16 cellular contexts compared by ENCODE assay signal in the genomic region with DNA sequence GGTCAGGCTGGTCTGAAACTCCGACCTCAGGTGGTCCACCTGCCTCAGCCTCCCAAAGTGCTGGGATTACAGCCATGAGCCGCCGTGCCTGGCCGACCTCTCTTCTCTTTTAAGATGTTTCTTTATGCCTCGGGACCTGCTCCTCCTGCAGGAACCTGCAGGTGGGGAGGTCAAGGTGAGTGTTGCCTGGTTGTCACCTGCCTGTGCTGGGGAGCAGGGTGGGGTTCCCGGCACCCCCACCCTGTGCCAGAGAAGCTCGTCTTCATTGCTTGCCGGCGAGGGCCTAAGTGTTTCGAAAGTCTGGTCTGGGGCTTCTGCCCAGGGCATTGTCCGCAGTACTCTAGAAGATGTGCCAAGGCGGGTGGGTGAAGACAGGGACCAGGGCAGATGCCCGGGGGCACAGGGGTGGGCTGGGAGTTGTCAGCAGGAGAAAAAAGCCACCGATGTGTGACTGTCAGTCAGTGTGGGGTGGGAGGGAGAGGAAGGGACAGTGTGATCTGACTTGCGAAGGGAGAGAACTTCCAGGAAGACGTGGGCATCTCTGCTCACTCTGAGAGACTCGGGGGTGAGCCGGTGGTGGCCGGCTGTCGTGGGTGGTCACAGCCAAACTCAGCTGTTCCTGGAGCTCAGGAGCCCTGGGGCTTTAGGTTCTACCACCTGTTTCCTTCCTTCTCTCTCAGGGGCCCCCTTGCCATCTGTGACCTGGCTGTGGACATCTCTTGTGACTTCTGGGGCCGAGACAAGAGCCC. TPM values are rescaled to one million over a fixed set of nuclear protein-coding genes. Genes with fewer than 3 reads are reported as not detected.
DNase-seq lines count a peak whose midpoint lies in the region; ATAC-seq, FAIRE-seq and TF ChIP-seq lines count a peak whose summit lies in the region.
"Had no signal": no experiment of that assay in that cellular context is flagged by ENCODE, and none has a peak within 500 bp of the region (broad histone marks: within the 10 kb centered on the region; RNA-seq: fewer than 3 reads in every experiment).

No MANE protein-coding gene starts in this region.

- H3K9me3 ChIP-seq in HEK293 (ENCODE audit: control insufficient read depth, insufficient read depth, low read depth, low read length) (no peaks in the 10 kb centered on the region), hepatocyte (ENCODE audit: low read depth) (no peaks in the 10 kb centered on the region)

- POLR2A ChIA-PET in HEK293 (lab: Yijun Ruan, JAX), result interaction anchor here (0.7 to 1.3 kb wide), 2 partner anchors 8 to 28 kb away, joined by 4 to 7 read pairs; no protein-coding TSS in a partner anchor

- no peak overlapping the region for H3K4me3 Mint-ChIP-seq in stimulated activated effector memory CD8-positive, alpha-beta T cell treated with anti-CD3 and anti-CD28 coated beads, Interleukin-12 subunit alpha, Interleukin-12 subunit beta, amount 100 ng/mL, for 72 hours
- H3K4me3 Mint-ChIP-seq: T-helper 17 cell had no signal

- H3K27ac Mint-ChIP-seq in stimulated activated effector memory CD8-positive, alpha-beta T cell treated with anti-CD3 and anti-CD28 coated beads, Interleukin-12 subunit alpha, Interleukin-12 subunit beta, amount 100 ng/mL, for 72 hours, result peak overlapping the region; percentile 63
- H3K27ac Mint-ChIP-seq: T-helper 17 cell had no signal

- no peaks in the 10 kb centered on the region for H3K4me1 ChIP-seq in HEK293 (ENCODE audit: control insufficient read depth, insufficient read depth, low read length)
- H3K4me1 ChIP-seq in hepatocyte (ENCODE audit: insufficient read depth), result no peaks in the 10 kb centered on the region
- H3K4me1 ChIP-seq: parathyroid adenoma had no signal

- H3K27ac ChIP-seq in HEK293 (ENCODE audit: extremely low read depth, low read depth, low read length), result no peak overlapping the region
- peak overlapping the region; percentile 82 for H3K27ac ChIP-seq in brain microvascular endothelial cell
- peak overlapping the region; percentile 34 for H3K27ac ChIP-seq in hepatocyte
- H3K27ac ChIP-seq: parathyroid adenoma, PC-9 had no signal

- in situ Hi-C loops in brain microvascular endothelial cell (cut with HindIII; ENCODE audit: low pct_ligation_motif_present, low sequenced_read_pairs), result no loop called here

- no peaks in the 10 kb centered on the region for H3K27me3 ChIP-seq in brain microvascular endothelial cell (replicated peaks)
- no peaks in the 10 kb centered on the region for H3K27me3 ChIP-seq in hepatocyte

- CTCF ChIA-PET in HEK293 (lab: Yijun Ruan, JAX), result interaction anchor here (0.6 to 6.9 kb wide), 2 partner anchors 9 to 69 kb away, joined by 3 to 46 read pairs; no protein-coding TSS in a partner anchor

- ATAC-seq in stimulated activated effector memory CD8-positive, alpha-beta T cell treated with anti-CD3 and anti-CD28 coated beads, Interleukin-12 subunit alpha, Interleukin-12 subunit beta, amount 100 ng/mL, for 72 hours, result no peak
- ATAC-seq: T-helper 17 cell had no signal

- FAIRE-seq in H54 (lab: Jason Lieb, UNC), result no peak
- FAIRE-seq: urothelium cell line had no signal

- H3K4me3 ChIP-seq in HEK293 (ENCODE audit: low read depth, low read length) (no peak overlapping the region), brain microvascular endothelial cell (ENCODE audit: low read depth, low read length) (no peak overlapping the region), hepatocyte (no peak overlapping the region)
- H3K4me3 ChIP-seq: PC-9 had no signal

- no peak for TF ChIP-seq CTCF in HEK293 (tag by site-specific recombination; IDR thresholded peaks at IDR 0.05)
- no peak for TF ChIP-seq CTCF in brain microvascular endothelial cell (IDR thresholded peaks at IDR 0.05; ENCODE audit: low read depth, low read length, missing control alignments)
- TF ChIP-seq CTCF in hepatocyte (IDR thresholded peaks at IDR 0.05; ENCODE audit: poor library complexity), result no peak

- no peak overlapping the region for H2AFZ ChIP-seq in hepatocyte
- H2AFZ ChIP-seq: parathyroid adenoma, PC-9 had no signal

- H3K4me2 ChIP-seq in hepatocyte, result no peak overlapping the region
- H3K4me2 ChIP-seq: PC-9 had no signal

- peaks cover 19% of the 10 kb centered on the region for H3K4me1 Mint-ChIP-seq in stimulated activated effector memory CD8-positive, alpha-beta T cell treated with anti-CD3 and anti-CD28 coated beads, Interleukin-12 subunit alpha, Interleukin-12 subunit beta, amount 100 ng/mL, for 72 hours

- DNase-seq in brain microvascular endothelial cell, result no peak
- DNase-seq in hepatocyte (ENCODE audit: low spot score), result no peak
- no peak for DNase-seq in stimulated activated effector memory CD8-positive, alpha-beta T cell treated with anti-CD3 and anti-CD28 coated beads, Interleukin-12 subunit alpha, Interleukin-12 subunit beta, amount 100 ng/mL, for 72 hours (ENCODE audit: low spot score in 2 of 2)
- no peak for DNase-seq in DMS114 treated with DMSO at 0.1 percent for 48 hours (lab: John Stamatoyannopoulos, UW; ENCODE audit: unreplicated experiment)
- no peak for DNase-seq in inferior parietal cortex (ENCODE audit: extremely low spot score)
- DNase-seq in H54 (ENCODE audit: insufficient read length, low spot score), result no peak
- DNase-seq in activated CD8-positive, alpha-beta memory T cell treated with anti-CD3 and anti-CD28 coated beads, Interleukin-2, amount 50 U/mL, for 4 hours, result no peak
- DNase-seq: activated CD4-positive, alpha-beta T cell treated with anti-CD3 and anti-CD28 coated beads, Interleukin-2, amount 50 U/mL, for 4 hours; activated gamma-delta T cell treated with Interleukin-2 at 50 U/mL for 16 hours; central memory CD4-positive, alpha-beta T cell; erythroblast; PC-9; T-helper 17 cell had no signal

- H3K79me2 ChIP-seq in hepatocyte, result peaks cover 38% of the 10 kb centered on the region
- H3K79me2 ChIP-seq: parathyroid adenoma had no signal

- H3K9me2 ChIP-seq in hepatocyte (replicated peaks; ENCODE audit: insufficient read depth), result no peaks in the 10 kb centered on the region

- H4K20me1 ChIP-seq in hepatocyte (ENCODE audit: insufficient read depth, poor library complexity, severe bottlenecking), result no peaks in the 10 kb centered on the region

- 92% methylated on average over 19 of the region's 21 CpGs for WGBS in hepatocyte (ENCODE audit: low lambda C conversion rate, missing lambda C conversion rate)

- no peaks in the 10 kb centered on the region for H3K9me3 Mint-ChIP-seq in stimulated activated effector memory CD8-positive, alpha-beta T cell treated with anti-CD3 and anti-CD28 coated beads, Interleukin-12 subunit alpha, Interleukin-12 subunit beta, amount 100 ng/mL, for 72 hours

- no peak for TF ChIP-seq POLR2A in H54 (IDR thresholded peaks at IDR 0.05; ENCODE audit: low read depth, low read length)

- H3K36me3 Mint-ChIP-seq in stimulated activated effector memory CD8-positive, alpha-beta T cell treated with anti-CD3 and anti-CD28 coated beads, Interleukin-12 subunit alpha, Interleukin-12 subunit beta, amount 100 ng/mL, for 72 hours, result peaks cover 17% of the 10 kb centered on the region

- H3K36me3 ChIP-seq in HEK293 (ENCODE audit: control insufficient read depth in 2 of 2, insufficient read depth in 1 of 2, low read length in 2 of 2) (peaks cover 0 to 23% of the 10 kb centered on the region in 2 experiments; a peak in 1 of 3 replicates), brain microvascular endothelial cell (replicated peaks) (peaks cover 52% of the 10 kb centered on the region), hepatocyte (replicated peaks; ENCODE audit: insufficient read depth, low read depth) (no peaks in the 10 kb centered on the region)

TF ChIP-seq in HEK293, 187 proteins besides CTCF, POLR2A, EP300 and RAD21:
- TF ChIP-seq EGR2 (tag by site-specific recombination; IDR thresholded peaks at IDR 0.05; ENCODE audit: low read depth), result peak; percentile 46; the same call in 1 of the 2 replicates
- no peak for TF ChIP-seq ZNF112 (tag by site-specific recombination; IDR thresholded peaks at IDR 0.05)
- TF ChIP-seq ZFHX2 (tag by site-specific recombination; conservative IDR thresholded peaks at IDR 0.05), result peak; percentile 33; the same call in 1 of the 2 replicates
- TF ChIP-seq GLIS1 (tag by site-specific recombination; IDR thresholded peaks at IDR 0.05), result no peak
- no peak for TF ChIP-seq ZNF335 (tag by site-specific recombination; conservative IDR thresholded peaks at IDR 0.05)
- no peak for TF ChIP-seq ZSCAN30 (tag by site-specific recombination; IDR thresholded peaks at IDR 0.05)
- TF ChIP-seq, protein P1, sequence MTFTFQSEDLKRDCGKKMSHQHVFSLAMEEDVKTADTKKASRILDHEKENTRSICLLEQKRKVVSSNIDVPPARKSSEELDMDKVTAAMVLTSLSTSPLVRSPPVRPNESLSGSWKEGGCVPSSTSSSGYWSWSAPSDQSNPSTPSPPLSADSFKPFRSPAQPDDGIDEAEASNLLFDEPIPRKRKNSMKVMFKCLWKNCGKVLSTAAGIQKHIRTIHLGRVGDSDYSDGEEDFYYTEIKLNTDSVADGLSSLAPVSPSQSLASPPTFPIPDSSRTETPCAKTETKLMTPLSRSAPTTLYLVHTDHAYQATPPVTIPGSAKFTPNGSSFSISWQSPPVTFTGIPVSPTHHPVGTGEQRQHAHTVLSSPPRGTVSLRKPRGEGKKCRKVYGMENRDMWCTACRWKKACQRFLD (tag by site-specific recombination; IDR thresholded peaks at IDR 0.05), result no peak
- no peak for TF ChIP-seq ZNF350 (tag by site-specific recombination; IDR thresholded peaks at IDR 0.05)
- no peak for TF ChIP-seq ZNF529 (tag by site-specific recombination; IDR thresholded peaks at IDR 0.05; ENCODE audit: insufficient replicate concordance)

RNA-seq across cellular contexts. Expression of a gene that starts 36.1 kb away (rescaled TPM):
- total RNA-seq in hepatocyte, result 15.4 and 15.6 TPM in 2 replicates
- polyA plus RNA-seq in hepatocyte, result 16.5 and 21.4 TPM in 2 replicates
